Comparison of ENCODE assay signal across 16 cellular contexts in genomic region chr6:21937466-21937865, GRCh38.
DNase-seq lines count a peak whose midpoint lies in the region; ATAC-seq, FAIRE-seq and TF ChIP-seq lines count a peak whose summit lies in the region.
"Had no signal": no experiment of that assay in that cellular context is flagged by ENCODE, and none has a peak within 500 bp of the region (broad histone marks: within the 10 kb centered on the region; RNA-seq: fewer than 3 reads in every experiment).

No MANE protein-coding gene starts in this region.

- no peaks in the 10 kb centered on the region for H3F3A ChIP-seq in Loucy (ENCODE audit: low read depth)

- peak; percentile 62 for DNase-seq in GM12865 (ENCODE audit: low read depth)
- no peak for DNase-seq in K562 (ENCODE audit: extremely low read depth in 1 of 4, low spot score in 3 of 4)
- DNase-seq in mesothelial cell of epicardium (ENCODE audit: low spot score in 2 of 2, unreplicated experiment in 2 of 2) = no peak
- DNase-seq in NOMO-1 treated with DMSO at 0.1 percent for 48 hours (lab: John Stamatoyannopoulos, UW; ENCODE audit: unreplicated experiment) = no peak
- DNase-seq in activated CD8-positive, alpha-beta T cell treated with anti-CD3 and anti-CD28 coated beads, Interleukin-2, amount 10 ng/mL, durations not matched to agents 7 days and 5 days = no peak
- DNase-seq: NCI-H1092, NCI-H146, NCI-H2081, NCI-H510A treated with DMSO at 0.1 percent for 48 hours, SIG-M5 had no signal

- H3K27me3 Mint-ChIP-seq in mesothelial cell of epicardium (ENCODE audit: low read depth) = no peaks in the 10 kb centered on the region
- no peaks in the 10 kb centered on the region for H3K27me3 Mint-ChIP-seq in activated CD8-positive, alpha-beta T cell treated with anti-CD3 and anti-CD28 coated beads, Interleukin-2, amount 10 ng/mL, durations not matched to agents 7 days and 5 days (ENCODE audit: low read depth)
- H3K27me3 Mint-ChIP-seq: IgD-negative memory B cell had no signal

- peaks cover 29% of the 10 kb centered on the region for H3K9me3 Mint-ChIP-seq in mesothelial cell of epicardium
- peaks cover 5% of the 10 kb centered on the region for H3K9me3 Mint-ChIP-seq in activated CD8-positive, alpha-beta T cell treated with anti-CD3 and anti-CD28 coated beads, Interleukin-2, amount 10 ng/mL, durations not matched to agents 7 days and 5 days (ENCODE audit: insufficient read depth)

- peak in 1 of 2 experiments; percentile 24; a peak in 1 of 4 replicates for TF ChIP-seq RAD21 in K562 (CRISPR knock-in tag; conservative IDR thresholded peaks at IDR 0.05 in 1 of 2, IDR thresholded peaks at IDR 0.05 in 1 of 2)

- no peak overlapping the region for H2AFZ ChIP-seq in Loucy (ENCODE audit: low read length)
- H2AFZ ChIP-seq in K562 (ENCODE audit: low read depth, low read length) = peak overlapping the region; percentile 58; the same call in 1 of the 2 replicates

- H3K36me3 Mint-ChIP-seq in mesothelial cell of epicardium = peaks cover 44% of the 10 kb centered on the region
- H3K36me3 Mint-ChIP-seq in activated CD8-positive, alpha-beta T cell treated with anti-CD3 and anti-CD28 coated beads, Interleukin-2, amount 10 ng/mL, durations not matched to agents 7 days and 5 days (ENCODE audit: low read depth) = no peaks in the 10 kb centered on the region

- in situ Hi-C loops in K562 (cut with MboI) = no loop called here

- H3K4me2 ChIP-seq in Loucy (ENCODE audit: low read depth, low read length, poor library complexity, severe bottlenecking) (no peak overlapping the region), K562 (ENCODE audit: insufficient read depth, low read length) (no peak overlapping the region)

- peaks cover 8% of the 10 kb centered on the region for H3K9me3 ChIP-seq in Loucy (ENCODE audit: insufficient read depth, low read depth, low read length)
- no peaks in the 10 kb centered on the region for H3K9me3 ChIP-seq in K562 (replicated peaks; ENCODE audit: control insufficient read depth, insufficient read depth, low read depth, low read length)

- WGBS in K562 (ENCODE audit: insufficient coverage, low coverage, missing lambda C conversion rate) = 45% methylated on average over 6 of the region's 6 CpGs

- H3K4me1 ChIP-seq in Loucy (ENCODE audit: insufficient read depth, low read length, poor library complexity, severe bottlenecking) = peaks cover 16% of the 10 kb centered on the region
- no peaks in the 10 kb centered on the region for H3K4me1 ChIP-seq in K562 (replicated peaks in 1 of 2; ENCODE audit: control insufficient read depth in 2 of 2, insufficient read depth in 2 of 2, low read length in 2 of 2)

- H3K36me3 ChIP-seq in Loucy (ENCODE audit: insufficient read depth, low read length) (peaks cover 48% of the 10 kb centered on the region), K562 (ENCODE audit: control insufficient read depth, insufficient read depth, low read length) (no peaks in the 10 kb centered on the region)

- TF ChIP-seq POLR2A in K562 (conservative IDR thresholded peaks at IDR 0.05) = no peak

- peaks cover 8% of the 10 kb centered on the region for H3K4me1 Mint-ChIP-seq in mesothelial cell of epicardium
- no peaks in the 10 kb centered on the region for H3K4me1 Mint-ChIP-seq in activated CD8-positive, alpha-beta T cell treated with anti-CD3 and anti-CD28 coated beads, Interleukin-2, amount 10 ng/mL, durations not matched to agents 7 days and 5 days (ENCODE audit: low read depth)

- peak; percentile 65; the same call in 2 of the 3 replicates for ATAC-seq in K562
- no peak for ATAC-seq in GM18520 (IDR thresholded peaks at IDR 0.05; ENCODE audit: unreplicated experiment)
- ATAC-seq in activated CD8-positive, alpha-beta T cell treated with anti-CD3 and anti-CD28 coated beads, Interleukin-2, amount 10 ng/mL, durations not matched to agents 7 days and 5 days = no peak

- H3K4me3 ChIP-seq in GM12865 (ENCODE audit: low read depth, low read length) (no peak overlapping the region), Loucy (ENCODE audit: low read length, poor library complexity, severe bottlenecking) (no peak overlapping the region), K562 (no peak overlapping the region)

- no peak for FAIRE-seq in K562 (lab: Jason Lieb, UNC)
- FAIRE-seq: GM19239, H54 had no signal

- intact Hi-C loops in K562 (cut with micrococcal nuclease) = no loop called here

- BruUV-seq in K562 (replicated peaks; lab: Mats Ljungman, UMichigan) = no TSS peak

- H3K27ac Mint-ChIP-seq in mesothelial cell of epicardium = peak overlapping the region; percentile 59
- H3K27ac Mint-ChIP-seq in activated CD8-positive, alpha-beta T cell treated with anti-CD3 and anti-CD28 coated beads, Interleukin-2, amount 10 ng/mL, durations not matched to agents 7 days and 5 days = no peak overlapping the region
- H3K27ac Mint-ChIP-seq: IgD-negative memory B cell had no signal

- no peaks in the 10 kb centered on the region for H3K9me2 ChIP-seq in Loucy (replicated peaks; ENCODE audit: low read depth, low read length)

- POLR2A ChIA-PET in K562 (lab: Yijun Ruan, JAX) = no interaction called here
- POLR2A ChIA-PET in activated CD8-positive, alpha-beta T cell treated with anti-CD3 and anti-CD28 coated beads, Interleukin-2, amount 10 ng/mL, durations not matched to agents 7 days and 5 days (lab: Charles Lee) = no interaction called here

- CTCF ChIA-PET in K562 (lab: Yijun Ruan, JAX; ENCODE audit: low intra/inter-chr PET ratio) = no interaction called here
- CTCF ChIA-PET in activated CD8-positive, alpha-beta T cell treated with anti-CD3 and anti-CD28 coated beads, Interleukin-2, amount 10 ng/mL, durations not matched to agents 7 days and 5 days (lab: Charles Lee) = no interaction called here

- no peak overlapping the region for H3K27ac ChIP-seq in K562 (ENCODE audit: extremely low read depth, low read depth, low read length)
- H3K27ac ChIP-seq: C4-2B had no signal

- H3K4me3 Mint-ChIP-seq in mesothelial cell of epicardium = no peak overlapping the region
- H3K4me3 Mint-ChIP-seq in activated CD8-positive, alpha-beta T cell treated with anti-CD3 and anti-CD28 coated beads, Interleukin-2, amount 10 ng/mL, durations not matched to agents 7 days and 5 days = no peak overlapping the region
- H3K4me3 Mint-ChIP-seq: IgD-negative memory B cell had no signal

- TF ChIP-seq CTCF in GM12865 (IDR thresholded peaks at IDR 0.05; ENCODE audit: insufficient read depth, low read depth, low read length, missing control alignments) (peak; percentile 20), Loucy (conservative IDR thresholded peaks at IDR 0.05; ENCODE audit: low read length) (0 out of 2 replicates have a peak, but pooled peaks have one; percentile 18), K562 (IDR thresholded peaks at IDR 0.05 in 2 of 3, conservative IDR thresholded peaks at IDR 0.05 in 1 of 3; ENCODE audit: insufficient read depth in 2 of 3, low read depth in 1 of 3, low read length in 3 of 3) (0 out of 6 replicates have a peak, but pooled peaks of 1 of the 3 experiments have one; percentile 5), mesothelial cell of epicardium (IDR thresholded peaks at IDR 0.05; ENCODE audit: unreplicated experiment) (no peak)

- no peak for TF ChIP-seq EP300 in K562 (IDR thresholded peaks at IDR 0.05; ENCODE audit: low read length)

- H3K79me2 ChIP-seq in Loucy (ENCODE audit: insufficient read depth, low read length) = peaks cover 82% of the 10 kb centered on the region
- H3K79me2 ChIP-seq in K562 (ENCODE audit: control insufficient read depth, insufficient read depth, low read length) = no peaks in the 10 kb centered on the region

- H3K9me1 ChIP-seq in K562 (ENCODE audit: control insufficient read depth, insufficient read depth, low read length) = no peaks in the 10 kb centered on the region

- peaks cover 22% of the 10 kb centered on the region for H4K20me1 ChIP-seq in Loucy (ENCODE audit: insufficient read depth, low read length, poor library complexity, severe bottlenecking)
- no peaks in the 10 kb centered on the region for H4K20me1 ChIP-seq in K562 (replicated peaks; ENCODE audit: control insufficient read depth, insufficient read depth, low read length)

- no peak overlapping the region for H3K9ac ChIP-seq in Loucy (ENCODE audit: low read depth, low read length, poor library complexity, severe bottlenecking)
- no peak overlapping the region for H3K9ac ChIP-seq in K562 (ENCODE audit: insufficient read depth in 1 of 2, low read depth in 2 of 2, low read length in 2 of 2)

- H3K27me3 ChIP-seq in Loucy (ENCODE audit: insufficient read depth, low read length, poor library complexity, severe bottlenecking) (no peaks in the 10 kb centered on the region), K562 (ENCODE audit: control insufficient read depth in 2 of 2, insufficient read depth in 2 of 2, low read length in 2 of 2) (no peaks in the 10 kb centered on the region)

TF ChIP-seq in K562, 482 proteins besides CTCF, POLR2A, EP300 and RAD21:
- no peak for TF ChIP-seq PTBP1 (IDR thresholded peaks at IDR 0.05; ENCODE audit: low read depth, low read length)
- no peak for TF ChIP-seq GTF2F1 (IDR thresholded peaks at IDR 0.05; ENCODE audit: low read depth, low read length)
- no peak for TF ChIP-seq ZNF785 (CRISPR knock-in tag; IDR thresholded peaks at IDR 0.05)
